ENCODE assay signal across 8 cellular contexts in genomic region chr17:77887464-77888241, GRCh38.
A peak's percentile ranks its signal among the peaks of the same experiment; 100 is the strongest.
DNase-seq lines count a peak whose midpoint lies in the region; ATAC-seq lines count a peak whose summit lies in the region.

No MANE protein-coding gene starts in this region.

- peak; percentile 94 for ATAC-seq in effector memory CD8-positive, alpha-beta T cell (replicated peaks)

- peaks cover 0 to 2% of the 10 kb centered on the region in 2 donors for H3K27me3 Mint-ChIP-seq in CD8-positive, alpha-beta memory T cell
- H3K27me3 Mint-ChIP-seq in effector memory CD8-positive, alpha-beta T cell, result no peaks in the 10 kb centered on the region

- H3K18ac ChIP-seq in mesenchymal stem cell (ENCODE audit: low read depth in 1 of 2, low read length in 2 of 2), result peak overlapping the region; percentile 68 to 72

- DNase-seq in CD8-positive, alpha-beta memory T cell, result peak; percentile 68 to 90 (median 84)
- DNase-seq in NCI-H2107 (lab: John Stamatoyannopoulos, UW) (peak; percentile 74), mesenchymal stem cell (peak; percentile 90), SIG-M5 (lab: John Stamatoyannopoulos, UW) (no peak), SKM-1 treated with dmso at 0.1 percent for 144 hours (lab: John Stamatoyannopoulos, UW; ENCODE audit: unreplicated experiment) (no peak)
- DNase-seq in activated CD8-positive, alpha-beta memory T cell treated with anti-CD3 and anti-CD28 coated beads, Interleukin-2, amount 50 U/mL, for 1 hour (ENCODE audit: extremely low read depth), result peak; percentile 79
- peak; percentile 74 to 81 (median 80) for DNase-seq in effector memory CD8-positive, alpha-beta T cell
- DNase-seq in stimulated activated CD4-positive, alpha-beta T cell treated with anti-CD3 and anti-CD28 coated beads, TNF-alpha, amount 100 ng/mL, for 4 hours (ENCODE audit: low read depth in 3 of 3), result peak; percentile 33 to 68 (median 60)

- H3K23ac ChIP-seq in mesenchymal stem cell (ENCODE audit: low read length in 2 of 2), result peak overlapping the region in 1 of 2 experiments; percentile 25

- H3K14ac ChIP-seq in mesenchymal stem cell (ENCODE audit: low read length in 2 of 2), result peak overlapping the region in 1 of 2 experiments; percentile 35

- no peaks in the 10 kb centered on the region for H3K9me3 ChIP-seq in CD8-positive, alpha-beta memory T cell (ENCODE audit: low read length)
- H3K9me3 ChIP-seq in mesenchymal stem cell (ENCODE audit: control insufficient read depth, low read length), result no peaks in the 10 kb centered on the region

- no peaks in the 10 kb centered on the region for H3K9me3 Mint-ChIP-seq in CD8-positive, alpha-beta memory T cell
- no peaks in the 10 kb centered on the region for H3K9me3 Mint-ChIP-seq in effector memory CD8-positive, alpha-beta T cell

- H3K4me3 Mint-ChIP-seq in CD8-positive, alpha-beta memory T cell, result peak overlapping the region; percentile 77 to 96 (median 91)
- peak overlapping the region; percentile 89 to 93 for H3K4me3 Mint-ChIP-seq in effector memory CD8-positive, alpha-beta T cell

- H2BK15ac ChIP-seq in mesenchymal stem cell (ENCODE audit: low read depth, poor library complexity, severe bottlenecking), result no peak overlapping the region

- H3K27ac Mint-ChIP-seq in CD8-positive, alpha-beta memory T cell, result peak overlapping the region; percentile 95 to 99 (median 99)
- H3K27ac Mint-ChIP-seq in effector memory CD8-positive, alpha-beta T cell, result peak overlapping the region; percentile 97 to 99

- H2BK5ac ChIP-seq in mesenchymal stem cell (ENCODE audit: low read depth, low read length, poor library complexity, severe bottlenecking), result no peak overlapping the region

- CTCF ChIA-PET in CD8-positive, alpha-beta memory T cell (lab: Charles Lee), result no interaction called here

- H3K36me3 Mint-ChIP-seq in CD8-positive, alpha-beta memory T cell, result peaks cover 0 to 3% (median 0%) of the 10 kb centered on the region in 3 donors
- peaks cover 21% of the 10 kb centered on the region for H3K36me3 Mint-ChIP-seq in effector memory CD8-positive, alpha-beta T cell (ENCODE audit: insufficient read depth)

- peak overlapping the region; percentile 99 for H3K4me3 ChIP-seq in CD8-positive, alpha-beta memory T cell (ENCODE audit: low read length)
- H3K4me3 ChIP-seq in mesenchymal stem cell (ENCODE audit: insufficient read depth in 1 of 2, low read depth in 1 of 2, low read length in 2 of 2), result peak overlapping the region; percentile 42 to 82

- peak overlapping the region in 1 of 2 experiments; percentile 30 for H3K4ac ChIP-seq in mesenchymal stem cell (ENCODE audit: low read depth in 1 of 2, low read length in 2 of 2)

- H3K27me3 ChIP-seq in CD8-positive, alpha-beta memory T cell (ENCODE audit: insufficient read depth, low read length, poor library complexity, severe bottlenecking), result no peaks in the 10 kb centered on the region
- H3K27me3 ChIP-seq in mesenchymal stem cell (ENCODE audit: control insufficient read depth in 1 of 2, insufficient read depth in 1 of 2, low read length in 2 of 2), result peaks cover 66 to 70% of the 10 kb centered on the region in 2 experiments

- WGBS in mesenchymal stem cell, result 8% methylated on average over 44 of the region's 44 CpGs

- H3K4me1 ChIP-seq in CD8-positive, alpha-beta memory T cell (ENCODE audit: insufficient read depth, low read length), result peaks cover 46% of the 10 kb centered on the region
- peaks cover 9% of the 10 kb centered on the region for H3K4me1 ChIP-seq in mesenchymal stem cell (ENCODE audit: control insufficient read depth, insufficient read depth, low read depth, low read length)

- H4K91ac ChIP-seq in mesenchymal stem cell (ENCODE audit: low read length), result no peak overlapping the region

- H2AK5ac ChIP-seq in mesenchymal stem cell (ENCODE audit: low read length, severe bottlenecking), result no peak overlapping the region

- peaks cover 46 to 61% (median 52%) of the 10 kb centered on the region in 3 donors for H3K4me1 Mint-ChIP-seq in CD8-positive, alpha-beta memory T cell
- peaks cover 42 to 51% of the 10 kb centered on the region in 2 donors for H3K4me1 Mint-ChIP-seq in effector memory CD8-positive, alpha-beta T cell (ENCODE audit: low read depth in 2 of 2)

- peak overlapping the region; percentile 66 for H2AFZ ChIP-seq in mesenchymal stem cell (ENCODE audit: low read depth, low read length)

- peak overlapping the region; percentile 93 for H3K4me2 ChIP-seq in mesenchymal stem cell (ENCODE audit: low read length, poor library complexity, severe bottlenecking)

- peak overlapping the region; percentile 88 for H3K9ac ChIP-seq in mesenchymal stem cell (ENCODE audit: low read length)

- peak overlapping the region; percentile 62 for H4K8ac ChIP-seq in mesenchymal stem cell (ENCODE audit: low read length)

- no peak overlapping the region for H2BK120ac ChIP-seq in mesenchymal stem cell (ENCODE audit: low read depth, low read length)

- H3K27ac ChIP-seq in CD8-positive, alpha-beta memory T cell (ENCODE audit: low read depth, low read length), result peak overlapping the region; percentile 97
- no peak overlapping the region for H3K27ac ChIP-seq in mesenchymal stem cell (ENCODE audit: low read length, poor library complexity, severe bottlenecking)

- H2BK12ac ChIP-seq in mesenchymal stem cell (ENCODE audit: low read length in 2 of 2), result peak overlapping the region in 1 of 2 experiments; percentile 72

- no peaks in the 10 kb centered on the region for H3K36me3 ChIP-seq in CD8-positive, alpha-beta memory T cell (ENCODE audit: insufficient read depth, low read length)
- no peaks in the 10 kb centered on the region for H3K36me3 ChIP-seq in mesenchymal stem cell (ENCODE audit: control insufficient read depth in 1 of 2, insufficient read depth in 2 of 2, low read depth in 1 of 2, low read length in 2 of 2)

- H3K79me1 ChIP-seq in mesenchymal stem cell (replicated peaks; ENCODE audit: low read length, poor library complexity, severe bottlenecking), result no peaks in the 10 kb centered on the region

- POLR2A ChIA-PET in CD8-positive, alpha-beta memory T cell (lab: Charles Lee), result interaction anchor here (0.8 to 3.4 kb wide), 4 partner anchors 53 to 221 kb away, joined by 3 to 36 read pairs (median 4); partner anchors contain the start of gene TNRC6C

Comparison
In these comparisons a context has a peak if more than half of its experiments do, and no peak if none do; other contexts are left out.
1. DNase-seq: peak in CD8-positive, alpha-beta memory T cell (5 of 5), NCI-H2107 (single experiment), activated CD8-positive, alpha-beta memory T cell treated with anti-CD3 and anti-CD28 coated beads, Interleukin-2, amount 50 U/mL, for 1 hour (single experiment), effector memory CD8-positive, alpha-beta T cell (3 of 3), mesenchymal stem cell (single experiment) and stimulated activated CD4-positive, alpha-beta T cell treated with anti-CD3 and anti-CD28 coated beads, TNF-alpha, amount 100 ng/mL, for 4 hours (3 of 3); none in SIG-M5 (single experiment) and SKM-1 treated with dmso at 0.1 percent for 144 hours (single experiment).